In the genomic region with DNA sequence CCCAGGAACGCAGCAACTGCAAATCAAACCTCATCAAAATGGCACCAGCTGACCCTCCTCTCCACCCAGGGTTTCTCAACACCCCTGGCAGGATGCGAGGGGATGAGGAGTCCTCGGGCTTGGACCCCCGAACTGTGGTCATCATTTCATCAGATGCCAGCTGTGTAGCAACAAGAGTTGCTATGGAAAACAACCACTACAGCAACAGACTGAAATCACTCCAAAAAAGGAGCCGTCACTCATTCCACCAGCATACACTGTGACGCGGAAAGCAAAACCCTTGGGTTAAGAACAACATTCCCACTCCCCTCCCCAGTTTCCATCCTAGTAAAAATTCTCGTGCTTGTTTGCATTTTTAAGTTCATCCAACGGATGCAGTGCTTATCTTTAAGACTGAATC, we compare ENCODE assay signal across 9 cellular contexts. TPM values are rescaled to one million over a fixed set of nuclear protein-coding genes. Genes with fewer than 3 reads are reported as not detected.
DNase-seq lines count a peak whose midpoint lies in the region; ATAC-seq and TF ChIP-seq lines count a peak whose summit lies in the region.
"Had no signal": no experiment of that assay in that cellular context is flagged by ENCODE, and none has a peak within 500 bp of the region (broad histone marks: within the 10 kb centered on the region; RNA-seq: fewer than 3 reads in every experiment).

No MANE protein-coding gene starts in this region.

- peaks cover 6% of the 10 kb centered on the region for H3K36me3 ChIP-seq in rectal smooth muscle tissue (ENCODE audit: control insufficient read depth, insufficient read depth, low read length)

- intact Hi-C loops in CD4-positive, alpha-beta T cell (cut with DNase I, micrococcal nuclease), result no loop called here

- H3K27ac Mint-ChIP-seq in CD4-positive, alpha-beta T cell, result peak overlapping the region; percentile 39
- peak overlapping the region; percentile 77 for H3K27ac Mint-ChIP-seq in glutamatergic neuron (ENCODE audit: unreplicated experiment)

- no peak overlapping the region for H3K4me3 Mint-ChIP-seq in CD4-positive, alpha-beta T cell
- H3K4me3 Mint-ChIP-seq in glutamatergic neuron (ENCODE audit: unreplicated experiment), result no peak overlapping the region
- H3K4me3 Mint-ChIP-seq: central memory CD8-positive, alpha-beta T cell had no signal

- no peaks in the 10 kb centered on the region for H3K9me3 ChIP-seq in CD4-positive, alpha-beta T cell (ENCODE audit: control insufficient read depth, low read length)

- H3K4me1 ChIP-seq in rectal smooth muscle tissue (ENCODE audit: control insufficient read depth, insufficient read depth, low read length), result peaks cover 39% of the 10 kb centered on the region

- no peaks in the 10 kb centered on the region for H3K27me3 ChIP-seq in CD4-positive, alpha-beta T cell (ENCODE audit: control insufficient read depth, insufficient read depth, low read length)
- H3K27me3 ChIP-seq in rectal smooth muscle tissue (ENCODE audit: control insufficient read depth, insufficient read depth, low read length), result no peaks in the 10 kb centered on the region

- no peaks in the 10 kb centered on the region for H3K9me3 Mint-ChIP-seq in CD4-positive, alpha-beta T cell
- H3K9me3 Mint-ChIP-seq in glutamatergic neuron (ENCODE audit: unreplicated experiment), result peaks cover 5% of the 10 kb centered on the region
- H3K9me3 Mint-ChIP-seq: central memory CD8-positive, alpha-beta T cell had no signal

- H3K27ac ChIP-seq in CD4-positive, alpha-beta T cell (ENCODE audit: low read depth, low read length), result no peak overlapping the region
- H3K27ac ChIP-seq in VCaP (peak overlapping the region; percentile 88), rectal smooth muscle tissue (ENCODE audit: low read depth, low read length) (peak overlapping the region; percentile 85)

- H3K27me3 Mint-ChIP-seq in CD4-positive, alpha-beta T cell, result no peaks in the 10 kb centered on the region
- H3K27me3 Mint-ChIP-seq in glutamatergic neuron (ENCODE audit: unreplicated experiment), result no peaks in the 10 kb centered on the region
- H3K27me3 Mint-ChIP-seq: central memory CD8-positive, alpha-beta T cell had no signal

- peaks cover 50% of the 10 kb centered on the region for H3K4me1 Mint-ChIP-seq in CD4-positive, alpha-beta T cell (ENCODE audit: low read depth)
- peaks cover 34% of the 10 kb centered on the region for H3K4me1 Mint-ChIP-seq in glutamatergic neuron (ENCODE audit: low read depth, unreplicated experiment)

- no peak for ATAC-seq in CD4-positive, alpha-beta T cell (ENCODE audit: poor library complexity)
- no peak for ATAC-seq in GM21423 (IDR thresholded peaks at IDR 0.05; ENCODE audit: unreplicated experiment)

- CTCF ChIA-PET in CD4-positive, alpha-beta T cell (lab: Charles Lee), result interaction anchor here (0.5 kb wide), 1 partner anchor 23 kb away, joined by 3 read pairs; no protein-coding TSS in a partner anchor

- no peak overlapping the region for H3K4me3 ChIP-seq in rectal smooth muscle tissue (ENCODE audit: low read length)

- POLR2A ChIA-PET in CD4-positive, alpha-beta T cell (lab: Charles Lee), result no interaction called here

- no peak for TF ChIP-seq CTCF in CD4-positive, alpha-beta T cell (IDR thresholded peaks at IDR 0.05)
- TF ChIP-seq CTCF in VCaP (conservative IDR thresholded peaks at IDR 0.05) (no peak), glutamatergic neuron (IDR thresholded peaks at IDR 0.05; ENCODE audit: partially characterized antibody, unreplicated experiment) (no peak)

- no peak overlapping the region for H3K9ac ChIP-seq in rectal smooth muscle tissue (ENCODE audit: low read length)

- H3K36me3 Mint-ChIP-seq in CD4-positive, alpha-beta T cell (ENCODE audit: low read depth), result peaks cover 36% of the 10 kb centered on the region
- H3K36me3 Mint-ChIP-seq in glutamatergic neuron (ENCODE audit: unreplicated experiment), result no peaks in the 10 kb centered on the region

- no peak for DNase-seq in CD4-positive, alpha-beta T cell
- no peak for DNase-seq in glutamatergic neuron
- DNase-seq in activated gamma-delta T cell treated with Interleukin-2 at 50 U/mL for 16 hours, result no peak
- DNase-seq in NCI-H146 (lab: John Stamatoyannopoulos, UW), result no peak
- DNase-seq in NCI-H128 (lab: John Stamatoyannopoulos, UW; ENCODE audit: unreplicated experiment), result no peak

RNA-seq across cellular contexts. Expression of a gene that starts 40.1 kb away (rescaled TPM):
- 10 to 100 TPM; 10.5 to 11.3 TPM for total RNA-seq in CD4-positive, alpha-beta T cell
- 29.4 TPM for total RNA-seq in glutamatergic neuron (ENCODE audit: unreplicated experiment)
